16 cellular contexts compared by ENCODE assay signal in the genomic region with DNA sequence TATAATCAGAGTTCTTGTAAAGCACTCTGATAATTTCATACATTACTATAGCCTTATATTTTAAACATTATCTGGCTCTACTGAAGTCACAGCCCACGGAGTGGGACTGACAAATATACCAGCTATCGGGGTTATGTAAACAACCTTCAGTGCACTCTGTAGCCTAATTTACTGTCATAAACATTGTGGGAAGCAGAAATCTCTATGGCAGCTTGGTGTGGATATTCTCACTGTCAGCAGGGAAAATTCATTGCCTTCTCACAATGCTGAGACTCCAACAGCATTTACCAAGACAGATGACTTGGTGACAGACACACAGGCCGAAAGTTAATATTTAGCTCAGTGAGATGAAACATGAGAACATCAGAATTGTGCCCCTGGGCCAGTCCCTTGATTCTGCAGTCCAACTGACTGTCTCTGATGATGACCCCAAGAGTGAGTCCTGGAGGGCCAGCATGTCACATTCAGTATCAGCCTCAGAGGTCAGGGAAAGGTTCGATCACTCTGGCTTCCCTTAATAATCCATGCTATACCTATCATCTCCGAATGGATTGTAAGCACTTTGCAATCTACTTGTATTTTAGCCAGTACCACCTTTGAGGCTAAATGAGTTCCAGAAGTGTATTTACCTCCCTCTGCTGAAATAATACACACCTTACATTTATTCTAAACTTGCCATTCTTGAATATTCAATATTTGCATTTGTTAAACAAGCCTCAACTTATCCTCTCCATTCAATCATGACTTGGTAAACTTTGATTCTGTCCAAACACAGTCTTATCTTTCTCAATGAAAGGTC.
DNase-seq lines count a peak whose midpoint lies in the region; ATAC-seq and TF ChIP-seq lines count a peak whose summit lies in the region.
"Had no signal": no experiment of that assay in that cellular context is flagged by ENCODE, and none has a peak within 500 bp of the region (broad histone marks: within the 10 kb centered on the region; RNA-seq: fewer than 3 reads in every experiment).

No MANE protein-coding gene starts in this region.

- H3K27ac Mint-ChIP-seq in stimulated activated effector memory CD8-positive, alpha-beta T cell treated with anti-CD3 and anti-CD28 coated beads, Interleukin-12 subunit alpha, Interleukin-12 subunit beta, amount 100 ng/mL, for 72 hours = no peak overlapping the region
- H3K27ac Mint-ChIP-seq: activated CD4-positive, alpha-beta T cell treated with anti-CD3 and anti-CD28 coated beads, Interleukin-2, amount 10 ng/mL, durations not matched to agents 24 days and 14 days had no signal

- no peak overlapping the region for H3K27ac ChIP-seq in lower lobe of right lung
- H3K27ac ChIP-seq: body of pancreas, heart left ventricle had no signal

- DNase-seq in DMS153 (lab: John Stamatoyannopoulos, UW) (peak; percentile 35), HuH-7 (ENCODE audit: low spot score) (peak; percentile 19), amniotic epithelial cell (ENCODE audit: low read depth) (peak; percentile 67), mucosa of descending colon (no peak), activated gamma-delta T cell treated with Interleukin-2 at 50 U/mL for 16 hours (no peak), lower lobe of right lung (no peak), NAMALWA (ENCODE audit: low spot score) (no peak)
- DNase-seq in stimulated activated effector memory CD8-positive, alpha-beta T cell treated with anti-CD3 and anti-CD28 coated beads, Interleukin-12 subunit alpha, Interleukin-12 subunit beta, amount 100 ng/mL, for 72 hours (ENCODE audit: low spot score in 2 of 2) = no peak
- DNase-seq: activated CD4-positive, alpha-beta T cell treated with anti-CD3 and anti-CD28 coated beads, Interleukin-2, amount 10 ng/mL, durations not matched to agents 24 days and 14 days; activated naive CD4-positive, alpha-beta T cell treated with anti-CD3 and anti-CD28 coated beads, Interleukin-2, amount 50 U/mL, for 16 hours; activated T-cell treated with anti-CD3 and anti-CD28 coated beads for 4 hours; heart left ventricle; islet precursor cell; NCI-H2081 treated with DMSO at 0.1 percent for 48 hours; SK-N-SH had no signal

- no peaks in the 10 kb centered on the region for H3K36me3 Mint-ChIP-seq in stimulated activated effector memory CD8-positive, alpha-beta T cell treated with anti-CD3 and anti-CD28 coated beads, Interleukin-12 subunit alpha, Interleukin-12 subunit beta, amount 100 ng/mL, for 72 hours

- H3K4me3 ChIP-seq in mucosa of descending colon (no peak overlapping the region), lower lobe of right lung (no peak overlapping the region)
- H3K4me3 ChIP-seq: body of pancreas, heart left ventricle had no signal

- H3K4me1 ChIP-seq in mucosa of descending colon (ENCODE audit: low read depth) (peaks cover 5% of the 10 kb centered on the region), lower lobe of right lung (no peaks in the 10 kb centered on the region)
- H3K4me1 ChIP-seq: heart left ventricle had no signal

- peak; percentile 82 for ATAC-seq in mucosa of descending colon
- no peak for ATAC-seq in stimulated activated effector memory CD8-positive, alpha-beta T cell treated with anti-CD3 and anti-CD28 coated beads, Interleukin-12 subunit alpha, Interleukin-12 subunit beta, amount 100 ng/mL, for 72 hours
- no peak for ATAC-seq in lower lobe of right lung
- ATAC-seq: heart left ventricle had no signal

- TF ChIP-seq CTCF in mucosa of descending colon (IDR thresholded peaks at IDR 0.05) (no peak), lower lobe of right lung (IDR thresholded peaks at IDR 0.05) (no peak)

- no peaks in the 10 kb centered on the region for H3K27me3 ChIP-seq in lower lobe of right lung (ENCODE audit: low read depth)
- H3K27me3 ChIP-seq: body of pancreas had no signal

- intact Hi-C loops in mucosa of descending colon (cut with DNase I, micrococcal nuclease) = no loop called here
- intact Hi-C loops in lower lobe of right lung (cut with DNase I) = no loop called here

- no peaks in the 10 kb centered on the region for H3K4me1 Mint-ChIP-seq in stimulated activated effector memory CD8-positive, alpha-beta T cell treated with anti-CD3 and anti-CD28 coated beads, Interleukin-12 subunit alpha, Interleukin-12 subunit beta, amount 100 ng/mL, for 72 hours
- H3K4me1 Mint-ChIP-seq: activated CD4-positive, alpha-beta T cell treated with anti-CD3 and anti-CD28 coated beads, Interleukin-2, amount 10 ng/mL, durations not matched to agents 24 days and 14 days had no signal

- no peaks in the 10 kb centered on the region for H3K9me3 ChIP-seq in mucosa of descending colon
- no peaks in the 10 kb centered on the region for H3K9me3 ChIP-seq in lower lobe of right lung
- H3K9me3 ChIP-seq: body of pancreas, heart left ventricle, SK-N-SH had no signal

- H3K4me3 Mint-ChIP-seq in stimulated activated effector memory CD8-positive, alpha-beta T cell treated with anti-CD3 and anti-CD28 coated beads, Interleukin-12 subunit alpha, Interleukin-12 subunit beta, amount 100 ng/mL, for 72 hours = no peak overlapping the region
- H3K4me3 Mint-ChIP-seq: activated CD4-positive, alpha-beta T cell treated with anti-CD3 and anti-CD28 coated beads, Interleukin-2, amount 10 ng/mL, durations not matched to agents 24 days and 14 days had no signal

- H3K36me3 ChIP-seq in mucosa of descending colon (ENCODE audit: low read depth) = no peaks in the 10 kb centered on the region
- H3K36me3 ChIP-seq in lower lobe of right lung = no peaks in the 10 kb centered on the region
- H3K36me3 ChIP-seq: heart left ventricle had no signal

- H3K9me3 Mint-ChIP-seq in stimulated activated effector memory CD8-positive, alpha-beta T cell treated with anti-CD3 and anti-CD28 coated beads, Interleukin-12 subunit alpha, Interleukin-12 subunit beta, amount 100 ng/mL, for 72 hours = no peaks in the 10 kb centered on the region
- H3K9me3 Mint-ChIP-seq: activated CD4-positive, alpha-beta T cell treated with anti-CD3 and anti-CD28 coated beads, Interleukin-2, amount 10 ng/mL, durations not matched to agents 24 days and 14 days had no signal

Comparison
In these comparisons a context has a peak if more than half of its experiments do, and no peak if none do; other contexts are left out.
1. DNase-seq: peak in DMS153 (single experiment), HuH-7 (single experiment) and amniotic epithelial cell (single experiment); none in mucosa of descending colon (0 of 3), activated gamma-delta T cell treated with Interleukin-2 at 50 U/mL for 16 hours (single experiment), stimulated activated effector memory CD8-positive, alpha-beta T cell treated with anti-CD3 and anti-CD28 coated beads, Interleukin-12 subunit alpha, Interleukin-12 subunit beta, amount 100 ng/mL, for 72 hours (0 of 2), lower lobe of right lung (single experiment) and NAMALWA (single experiment).